ENCODE assay signal across 2 cellular contexts in the genomic region with DNA sequence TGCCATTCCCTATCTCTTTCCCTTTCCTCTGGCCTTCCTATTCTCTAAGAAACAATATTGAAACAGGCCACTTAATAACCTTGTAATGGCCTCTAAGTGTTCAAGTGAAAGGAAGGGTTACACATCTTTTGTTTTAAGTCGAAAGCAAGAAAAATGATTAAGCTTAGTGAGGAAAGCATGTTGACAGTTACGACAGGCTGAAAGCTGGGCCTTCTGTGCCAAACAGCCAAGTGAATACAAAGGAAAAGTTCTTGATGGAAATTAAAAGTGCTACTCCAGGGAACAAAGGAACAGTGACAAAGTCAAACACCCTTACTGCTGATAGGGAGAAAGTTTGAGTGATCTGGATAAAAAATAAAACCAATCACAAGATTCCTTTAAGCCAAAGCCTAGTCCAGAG.
TF ChIP-seq lines count a peak whose summit lies in the region.

No MANE protein-coding gene starts in this region.

TF ChIP-seq in GM23338, 12 proteins besides CTCF, POLR2A, EP300 and RAD21 (continued from another document and continues in another):
- TF ChIP-seq, protein P1, sequence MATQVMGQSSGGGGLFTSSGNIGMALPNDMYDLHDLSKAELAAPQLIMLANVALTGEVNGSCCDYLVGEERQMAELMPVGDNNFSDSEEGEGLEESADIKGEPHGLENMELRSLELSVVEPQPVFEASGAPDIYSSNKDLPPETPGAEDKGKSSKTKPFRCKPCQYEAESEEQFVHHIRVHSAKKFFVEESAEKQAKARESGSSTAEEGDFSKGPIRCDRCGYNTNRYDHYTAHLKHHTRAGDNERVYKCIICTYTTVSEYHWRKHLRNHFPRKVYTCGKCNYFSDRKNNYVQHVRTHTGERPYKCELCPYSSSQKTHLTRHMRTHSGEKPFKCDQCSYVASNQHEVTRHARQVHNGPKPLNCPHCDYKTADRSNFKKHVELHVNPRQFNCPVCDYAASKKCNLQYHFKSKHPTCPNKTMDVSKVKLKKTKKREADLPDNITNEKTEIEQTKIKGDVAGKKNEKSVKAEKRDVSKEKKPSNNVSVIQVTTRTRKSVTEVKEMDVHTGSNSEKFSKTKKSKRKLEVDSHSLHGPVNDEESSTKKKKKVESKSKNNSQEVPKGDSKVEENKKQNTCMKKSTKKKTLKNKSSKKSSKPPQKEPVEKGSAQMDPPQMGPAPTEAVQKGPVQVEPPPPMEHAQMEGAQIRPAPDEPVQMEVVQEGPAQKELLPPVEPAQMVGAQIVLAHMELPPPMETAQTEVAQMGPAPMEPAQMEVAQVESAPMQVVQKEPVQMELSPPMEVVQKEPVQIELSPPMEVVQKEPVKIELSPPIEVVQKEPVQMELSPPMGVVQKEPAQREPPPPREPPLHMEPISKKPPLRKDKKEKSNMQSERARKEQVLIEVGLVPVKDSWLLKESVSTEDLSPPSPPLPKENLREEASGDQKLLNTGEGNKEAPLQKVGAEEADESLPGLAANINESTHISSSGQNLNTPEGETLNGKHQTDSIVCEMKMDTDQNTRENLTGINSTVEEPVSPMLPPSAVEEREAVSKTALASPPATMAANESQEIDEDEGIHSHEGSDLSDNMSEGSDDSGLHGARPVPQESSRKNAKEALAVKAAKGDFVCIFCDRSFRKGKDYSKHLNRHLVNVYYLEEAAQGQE (IDR thresholded peaks at IDR 0.05; ENCODE audit: unreplicated experiment): no peak
- TF ChIP-seq NANOG (IDR thresholded peaks at IDR 0.05; ENCODE audit: borderline replicate concordance) (no peak), EZH2phosphoT487 (IDR thresholded peaks at IDR 0.05; ENCODE audit: unreplicated experiment) (no peak), POLR2AphosphoS5 (IDR thresholded peaks at IDR 0.05; ENCODE audit: low read depth) (no peak), EZH2 (IDR thresholded peaks at IDR 0.05; ENCODE audit: low read depth, unreplicated experiment) (no peak), ZNF114 (CRISPR knock-in tag; IDR thresholded peaks at IDR 0.05) (no peak), STAT1 (IDR thresholded peaks at IDR 0.05; ENCODE audit: unreplicated experiment) (no peak), JUNB (IDR thresholded peaks at IDR 0.05; ENCODE audit: unreplicated experiment) (no peak)
- TF ChIP-seq, protein P2, sequence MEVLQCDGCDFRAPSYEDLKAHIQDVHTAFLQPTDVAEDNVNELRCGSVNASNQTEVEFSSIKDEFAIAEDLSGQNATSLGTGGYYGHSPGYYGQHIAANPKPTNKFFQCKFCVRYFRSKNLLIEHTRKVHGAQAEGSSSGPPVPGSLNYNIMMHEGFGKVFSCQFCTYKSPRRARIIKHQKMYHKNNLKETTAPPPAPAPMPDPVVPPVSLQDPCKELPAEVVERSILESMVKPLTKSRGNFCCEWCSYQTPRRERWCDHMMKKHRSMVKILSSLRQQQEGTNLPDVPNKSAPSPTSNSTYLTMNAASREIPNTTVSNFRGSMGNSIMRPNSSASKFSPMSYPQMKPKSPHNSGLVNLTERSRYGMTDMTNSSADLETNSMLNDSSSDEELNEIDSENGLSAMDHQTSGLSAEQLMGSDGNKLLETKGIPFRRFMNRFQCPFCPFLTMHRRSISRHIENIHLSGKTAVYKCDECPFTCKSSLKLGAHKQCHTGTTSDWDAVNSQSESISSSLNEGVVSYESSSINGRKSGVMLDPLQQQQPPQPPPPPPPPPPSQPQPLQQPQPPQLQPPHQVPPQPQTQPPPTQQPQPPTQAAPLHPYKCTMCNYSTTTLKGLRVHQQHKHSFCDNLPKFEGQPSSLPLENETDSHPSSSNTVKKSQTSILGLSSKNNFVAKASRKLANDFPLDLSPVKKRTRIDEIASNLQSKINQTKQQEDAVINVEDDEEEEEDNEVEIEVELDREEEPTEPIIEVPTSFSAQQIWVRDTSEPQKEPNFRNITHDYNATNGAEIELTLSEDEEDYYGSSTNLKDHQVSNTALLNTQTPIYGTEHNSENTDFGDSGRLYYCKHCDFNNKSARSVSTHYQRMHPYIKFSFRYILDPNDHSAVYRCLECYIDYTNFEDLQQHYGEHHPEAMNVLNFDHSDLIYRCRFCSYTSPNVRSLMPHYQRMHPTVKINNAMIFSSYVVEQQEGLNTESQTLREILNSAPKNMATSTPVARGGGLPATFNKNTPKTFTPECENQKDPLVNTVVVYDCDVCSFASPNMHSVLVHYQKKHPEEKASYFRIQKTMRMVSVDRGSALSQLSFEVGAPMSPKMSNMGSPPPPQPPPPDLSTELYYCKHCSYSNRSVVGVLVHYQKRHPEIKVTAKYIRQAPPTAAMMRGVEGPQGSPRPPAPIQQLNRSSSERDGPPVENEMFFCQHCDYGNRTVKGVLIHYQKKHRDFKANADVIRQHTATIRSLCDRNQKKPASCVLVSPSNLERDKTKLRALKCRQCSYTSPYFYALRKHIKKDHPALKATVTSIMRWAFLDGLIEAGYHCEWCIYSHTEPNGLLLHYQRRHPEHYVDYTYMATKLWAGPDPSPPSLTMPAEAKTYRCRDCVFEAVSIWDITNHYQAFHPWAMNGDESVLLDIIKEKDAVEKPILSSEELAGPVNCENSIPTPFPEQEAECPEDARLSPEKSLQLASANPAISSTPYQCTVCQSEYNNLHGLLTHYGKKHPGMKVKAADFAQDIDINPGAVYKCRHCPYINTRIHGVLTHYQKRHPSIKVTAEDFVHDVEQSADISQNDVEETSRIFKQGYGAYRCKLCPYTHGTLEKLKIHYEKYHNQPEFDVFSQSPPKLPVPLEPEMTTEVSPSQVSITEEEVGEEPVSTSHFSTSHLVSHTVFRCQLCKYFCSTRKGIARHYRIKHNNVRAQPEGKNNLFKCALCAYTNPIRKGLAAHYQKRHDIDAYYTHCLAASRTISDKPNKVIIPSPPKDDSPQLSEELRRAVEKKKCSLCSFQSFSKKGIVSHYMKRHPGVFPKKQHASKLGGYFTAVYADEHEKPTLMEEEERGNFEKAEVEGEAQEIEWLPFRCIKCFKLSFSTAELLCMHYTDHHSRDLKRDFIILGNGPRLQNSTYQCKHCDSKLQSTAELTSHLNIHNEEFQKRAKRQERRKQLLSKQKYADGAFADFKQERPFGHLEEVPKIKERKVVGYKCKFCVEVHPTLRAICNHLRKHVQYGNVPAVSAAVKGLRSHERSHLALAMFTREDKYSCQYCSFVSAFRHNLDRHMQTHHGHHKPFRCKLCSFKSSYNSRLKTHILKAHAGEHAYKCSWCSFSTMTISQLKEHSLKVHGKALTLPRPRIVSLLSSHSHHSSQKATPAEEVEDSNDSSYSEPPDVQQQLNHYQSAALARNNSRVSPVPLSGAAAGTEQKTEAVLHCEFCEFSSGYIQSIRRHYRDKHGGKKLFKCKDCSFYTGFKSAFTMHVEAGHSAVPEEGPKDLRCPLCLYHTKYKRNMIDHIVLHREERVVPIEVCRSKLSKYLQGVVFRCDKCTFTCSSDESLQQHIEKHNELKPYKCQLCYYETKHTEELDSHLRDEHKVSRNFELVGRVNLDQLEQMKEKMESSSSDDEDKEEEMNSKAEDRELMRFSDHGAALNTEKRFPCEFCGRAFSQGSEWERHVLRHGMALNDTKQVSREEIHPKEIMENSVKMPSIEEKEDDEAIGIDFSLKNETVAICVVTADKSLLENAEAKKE (CRISPR knock-in tag; IDR thresholded peaks at IDR 0.05): no peak
- TF ChIP-seq, protein P3, sequence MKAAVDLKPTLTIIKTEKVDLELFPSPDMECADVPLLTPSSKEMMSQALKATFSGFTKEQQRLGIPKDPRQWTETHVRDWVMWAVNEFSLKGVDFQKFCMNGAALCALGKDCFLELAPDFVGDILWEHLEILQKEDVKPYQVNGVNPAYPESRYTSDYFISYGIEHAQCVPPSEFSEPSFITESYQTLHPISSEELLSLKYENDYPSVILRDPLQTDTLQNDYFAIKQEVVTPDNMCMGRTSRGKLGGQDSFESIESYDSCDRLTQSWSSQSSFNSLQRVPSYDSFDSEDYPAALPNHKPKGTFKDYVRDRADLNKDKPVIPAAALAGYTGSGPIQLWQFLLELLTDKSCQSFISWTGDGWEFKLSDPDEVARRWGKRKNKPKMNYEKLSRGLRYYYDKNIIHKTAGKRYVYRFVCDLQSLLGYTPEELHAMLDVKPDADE (IDR thresholded peaks at IDR 0.05): no peak

TF ChIP-seq in HEK293, 187 proteins besides CTCF, POLR2A, EP300 and RAD21 (continued from another document):
- no peak for TF ChIP-seq ZNF426 (tag by site-specific recombination; IDR thresholded peaks at IDR 0.05)
